8 cellular contexts compared by ENCODE assay signal in the genomic region with DNA sequence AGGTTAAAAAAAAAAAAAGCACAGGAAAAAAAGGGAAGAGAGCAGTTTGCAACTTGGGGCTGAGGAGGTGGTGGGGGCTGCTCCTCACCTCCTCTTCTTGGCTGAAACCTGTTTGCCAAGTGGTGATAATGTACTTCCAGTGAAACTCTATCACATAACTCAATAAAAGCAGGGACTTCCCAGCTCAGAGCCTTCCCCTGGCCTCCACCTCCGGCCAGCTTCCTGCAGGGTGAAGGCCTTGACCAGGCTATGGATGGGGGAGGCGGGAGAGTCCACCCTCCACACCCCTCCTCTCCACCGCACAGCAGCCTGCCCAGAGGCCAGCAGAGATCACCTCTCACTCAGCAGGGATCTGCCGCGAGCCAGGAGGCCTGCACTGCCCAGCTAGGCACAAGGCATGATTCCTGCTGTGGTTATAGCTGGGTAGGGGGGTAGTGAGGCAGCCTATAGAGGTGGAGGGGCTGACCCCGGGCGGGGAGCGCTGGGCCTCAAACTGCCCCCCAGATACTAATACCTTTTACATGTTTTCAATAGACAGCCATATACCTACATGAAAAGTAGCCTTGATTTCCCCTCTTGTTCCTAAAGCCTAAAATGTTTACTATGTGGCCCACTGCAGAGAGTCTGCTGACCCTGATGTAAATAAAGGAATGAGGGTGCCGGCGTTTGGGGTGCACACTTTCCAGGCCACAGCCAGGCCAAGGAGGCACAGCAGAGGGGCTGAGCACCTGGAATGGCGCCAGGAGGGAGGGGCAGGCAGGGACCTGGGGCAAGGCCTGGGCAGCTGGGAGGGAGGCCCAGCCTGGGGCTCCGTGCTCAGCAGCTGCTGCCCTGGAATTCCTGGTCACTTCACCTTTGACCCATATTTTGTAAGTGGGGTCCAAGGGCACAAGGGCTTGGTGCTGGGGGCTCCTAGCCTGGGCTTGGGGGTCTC. TPM values are rescaled to one million over a fixed set of nuclear protein-coding genes. Genes with fewer than 3 reads are reported as not detected.
DNase-seq lines count a peak whose midpoint lies in the region; ATAC-seq, FAIRE-seq and TF ChIP-seq lines count a peak whose summit lies in the region.

No MANE protein-coding gene starts in this region.

- peaks cover 2% of the 10 kb centered on the region for H3K36me3 ChIP-seq in BE2C

- no peaks in the 10 kb centered on the region for H3K36me3 Mint-ChIP-seq in natural killer cell treated with Interleukin-12 subunit alpha and Interleukin-12 subunit beta and Interleukin-15 and Interleukin-18, amount 100 ng/mL, for 72 hours

- TF ChIP-seq CTCF in BE2C (IDR thresholded peaks at IDR 0.05; ENCODE audit: low read depth, low read length) = no peak

- no peak for TF ChIP-seq POLR2A in erythroblast (IDR thresholded peaks at IDR 0.05; ENCODE audit: low read length)

- H3K27me3 Mint-ChIP-seq in natural killer cell treated with Interleukin-12 subunit alpha and Interleukin-12 subunit beta and Interleukin-15 and Interleukin-18, amount 100 ng/mL, for 72 hours = no peaks in the 10 kb centered on the region

- H3K4me1 ChIP-seq in BE2C = no peaks in the 10 kb centered on the region; the same call in 1 of the 2 replicates

- peaks cover 43 to 51% of the 10 kb centered on the region in 2 donors for H3K4me1 Mint-ChIP-seq in natural killer cell treated with Interleukin-12 subunit alpha and Interleukin-12 subunit beta and Interleukin-15 and Interleukin-18, amount 100 ng/mL, for 72 hours (ENCODE audit: low read depth in 2 of 2)

- FAIRE-seq in GM19239 (lab: Jason Lieb, UNC) = no peak

- ATAC-seq in natural killer cell treated with Interleukin-12 subunit alpha and Interleukin-12 subunit beta and Interleukin-15 and Interleukin-18, amount 100 ng/mL, for 72 hours = no peak

- H3K27ac Mint-ChIP-seq in natural killer cell treated with Interleukin-12 subunit alpha and Interleukin-12 subunit beta and Interleukin-15 and Interleukin-18, amount 100 ng/mL, for 72 hours = peak overlapping the region; percentile 35 to 53

- no peaks in the 10 kb centered on the region for H3K9me3 Mint-ChIP-seq in natural killer cell treated with Interleukin-12 subunit alpha and Interleukin-12 subunit beta and Interleukin-15 and Interleukin-18, amount 100 ng/mL, for 72 hours

- H3K9me3 ChIP-seq in BE2C = no peaks in the 10 kb centered on the region; the same call in 1 of the 2 replicates

- H3K4me3 Mint-ChIP-seq in natural killer cell treated with Interleukin-12 subunit alpha and Interleukin-12 subunit beta and Interleukin-15 and Interleukin-18, amount 100 ng/mL, for 72 hours = no peak overlapping the region

- H3K27me3 ChIP-seq in BE2C = no peaks in the 10 kb centered on the region

- no peak overlapping the region for H3K4me3 ChIP-seq in BE2C (ENCODE audit: low read depth, low read length)

- peak; percentile 44 for DNase-seq in CD1c-positive myeloid dendritic cell (ENCODE audit: extremely low spot score)
- peak; percentile 80 for DNase-seq in NCI-H2196 (lab: John Stamatoyannopoulos, UW; ENCODE audit: unreplicated experiment)
- peak; percentile 43 to 59 for DNase-seq in erythroblast (lab: John Stamatoyannopoulos, UW)
- DNase-seq in natural killer cell treated with Interleukin-12 subunit alpha and Interleukin-12 subunit beta and Interleukin-15 and Interleukin-18, amount 100 ng/mL, for 72 hours (ENCODE audit: low spot score) = peak; percentile 22
- DNase-seq in GM19239 (ENCODE audit: insufficient read length, low spot score) = no peak
- no peak for DNase-seq in stimulated activated CD8-positive, alpha-beta memory T cell treated with anti-CD3 and anti-CD28 coated beads, Interleukin-4, amount 100 ng/mL, for 48 hours
- no peak for DNase-seq in BE2C
- no peak for DNase-seq in Ammon's horn (ENCODE audit: low spot score)

RNA-seq across cellular contexts. Expression of gene ZNF787, which starts 10.3 kb away (rescaled TPM):
- total RNA-seq in natural killer cell treated with Interleukin-12 subunit alpha and Interleukin-12 subunit beta and Interleukin-15 and Interleukin-18, amount 100 ng/mL, for 72 hours = 10 to 100 TPM; 39.2 to 60.6 TPM
- polyA plus RNA-seq in BE2C (2012; ENCODE audit: insufficient read depth, insufficient read length, low read depth) = 116 TPM

RNA-seq across cellular contexts. Expression of gene ZNF444, which starts 30.3 kb away (rescaled TPM):
- total RNA-seq in natural killer cell treated with Interleukin-12 subunit alpha and Interleukin-12 subunit beta and Interleukin-15 and Interleukin-18, amount 100 ng/mL, for 72 hours = 10 to 100 TPM; 23.2 to 50.6 TPM
- 40.9 TPM for polyA plus RNA-seq in BE2C (2012; ENCODE audit: insufficient read depth, insufficient read length, low read depth)

Comparison
In these comparisons a context has a peak if more than half of its experiments do, and no peak if none do; other contexts are left out.
1. DNase-seq: peak in CD1c-positive myeloid dendritic cell (single experiment), NCI-H2196 (single experiment), erythroblast (2 of 2) and natural killer cell treated with Interleukin-12 subunit alpha and Interleukin-12 subunit beta and Interleukin-15 and Interleukin-18, amount 100 ng/mL, for 72 hours (single experiment); none in GM19239 (single experiment), stimulated activated CD8-positive, alpha-beta memory T cell treated with anti-CD3 and anti-CD28 coated beads, Interleukin-4, amount 100 ng/mL, for 48 hours (single experiment), BE2C (single experiment) and Ammon's horn (single experiment).